Comparison of ENCODE assay signal across 8 cellular contexts in genomic region chr1:50271968-50272578, GRCh38.
A peak's percentile ranks its signal among the peaks of the same experiment; 100 is the strongest.
DNase-seq lines count a peak whose midpoint lies in the region; ATAC-seq and TF ChIP-seq lines count a peak whose summit lies in the region.

No MANE protein-coding gene starts in this region.

- CTCF ChIA-PET in WTC11 (lab: Charles Lee): interaction anchor here (0.6 to 2.9 kb wide), 27 partner anchors 8 to 1235 kb away, joined by 3 to 14 read pairs (median 5); partner anchors contain the start of gene AGBL4

- peak; percentile 61; the same call in 1 of the 2 replicates for TF ChIP-seq CTCF in WTC11 (IDR thresholded peaks at IDR 0.05)
- TF ChIP-seq CTCF in mesothelial cell of epicardium (IDR thresholded peaks at IDR 0.05; ENCODE audit: unreplicated experiment): no peak
- no peak for TF ChIP-seq CTCF in sigmoid colon (IDR thresholded peaks at IDR 0.05)

- POLR2A ChIA-PET in WTC11 (lab: Charles Lee): no interaction called here

- H3K27ac ChIP-seq in right cardiac atrium (ENCODE audit: low read length): no peak overlapping the region
- H3K27ac ChIP-seq in sigmoid colon: no peak overlapping the region

- intact Hi-C loops in right cardiac atrium (cut with DNase I) (no loop called here), sigmoid colon (cut with DNase I) (no loop called here)

- no peaks in the 10 kb centered on the region for H3K4me1 ChIP-seq in right cardiac atrium (ENCODE audit: control insufficient read depth, insufficient read depth, low read length)
- no peaks in the 10 kb centered on the region for H3K4me1 ChIP-seq in sigmoid colon

- TF ChIP-seq EP300 in sigmoid colon (IDR thresholded peaks at IDR 0.05): no peak

- peak; percentile 70 for ATAC-seq in GM19372 (IDR thresholded peaks at IDR 0.05; ENCODE audit: low read depth, unreplicated experiment)
- ATAC-seq in WTC11: peak; percentile 74
- peak; percentile 42 to 62 for ATAC-seq in right cardiac atrium
- peak; percentile 78 for ATAC-seq in stimulated activated naive CD8-positive, alpha-beta T cell treated with anti-CD3 and anti-CD28 coated beads, Interleukin-15, amount 100 ng/mL, for 72 hours

- H3K27me3 Mint-ChIP-seq in WTC11 (ENCODE audit: low read depth) (peaks cover 29% of the 10 kb centered on the region), mesothelial cell of epicardium (ENCODE audit: low read depth) (peaks cover 8% of the 10 kb centered on the region)
- H3K27me3 Mint-ChIP-seq in stimulated activated naive CD8-positive, alpha-beta T cell treated with anti-CD3 and anti-CD28 coated beads, Interleukin-15, amount 100 ng/mL, for 72 hours: peaks cover 44% of the 10 kb centered on the region

- H3K36me3 ChIP-seq in MG63: no peaks in the 10 kb centered on the region
- no peaks in the 10 kb centered on the region for H3K36me3 ChIP-seq in sigmoid colon

- H3K9me3 Mint-ChIP-seq in WTC11: no peaks in the 10 kb centered on the region
- no peaks in the 10 kb centered on the region for H3K9me3 Mint-ChIP-seq in stimulated activated naive CD8-positive, alpha-beta T cell treated with anti-CD3 and anti-CD28 coated beads, Interleukin-15, amount 100 ng/mL, for 72 hours
- no peaks in the 10 kb centered on the region for H3K9me3 Mint-ChIP-seq in mesothelial cell of epicardium

- peaks cover 38% of the 10 kb centered on the region for H3K4me1 Mint-ChIP-seq in WTC11
- no peaks in the 10 kb centered on the region for H3K4me1 Mint-ChIP-seq in stimulated activated naive CD8-positive, alpha-beta T cell treated with anti-CD3 and anti-CD28 coated beads, Interleukin-15, amount 100 ng/mL, for 72 hours
- H3K4me1 Mint-ChIP-seq in mesothelial cell of epicardium: no peaks in the 10 kb centered on the region

- H3K27ac Mint-ChIP-seq in WTC11: no peak overlapping the region
- H3K27ac Mint-ChIP-seq in stimulated activated naive CD8-positive, alpha-beta T cell treated with anti-CD3 and anti-CD28 coated beads, Interleukin-15, amount 100 ng/mL, for 72 hours: no peak overlapping the region
- no peak overlapping the region for H3K27ac Mint-ChIP-seq in mesothelial cell of epicardium

- H3K27me3 ChIP-seq in MG63 (no peaks in the 10 kb centered on the region), right cardiac atrium (ENCODE audit: control insufficient read depth, insufficient read depth) (no peaks in the 10 kb centered on the region), sigmoid colon (peaks cover 0 to 10% (median 0%) of the 10 kb centered on the region in 3 donors)

- TF ChIP-seq POLR2A in sigmoid colon (IDR thresholded peaks at IDR 0.05): no peak

- H3K4me3 Mint-ChIP-seq in WTC11 (no peak overlapping the region), mesothelial cell of epicardium (no peak overlapping the region)
- H3K4me3 Mint-ChIP-seq in stimulated activated naive CD8-positive, alpha-beta T cell treated with anti-CD3 and anti-CD28 coated beads, Interleukin-15, amount 100 ng/mL, for 72 hours: no peak overlapping the region

- no peaks in the 10 kb centered on the region for H3K36me3 Mint-ChIP-seq in WTC11
- no peaks in the 10 kb centered on the region for H3K36me3 Mint-ChIP-seq in mesothelial cell of epicardium

- H3K9me3 ChIP-seq in MG63: no peaks in the 10 kb centered on the region
- no peaks in the 10 kb centered on the region for H3K9me3 ChIP-seq in right cardiac atrium (ENCODE audit: control insufficient read depth, low read length)
- H3K9me3 ChIP-seq in sigmoid colon: no peaks in the 10 kb centered on the region

- no peak overlapping the region for H3K4me3 ChIP-seq in MG63
- no peak overlapping the region for H3K4me3 ChIP-seq in right cardiac atrium (ENCODE audit: low read length)
- H3K4me3 ChIP-seq in sigmoid colon: no peak overlapping the region

- DNase-seq in DMS53 treated with DMSO at 0.1 percent for 48 hours (lab: John Stamatoyannopoulos, UW; ENCODE audit: unreplicated experiment) (peak; percentile 68), MG63 (peak; percentile 19), WTC11 (ENCODE audit: low spot score) (peak; percentile 68), right cardiac atrium (peak in 2 of 3 donors; percentile 34 to 73), mesothelial cell of epicardium (ENCODE audit: low spot score in 2 of 2, unreplicated experiment in 2 of 2) (no peak), sigmoid colon (no peak)
- peak; percentile 21 to 26 for DNase-seq in stimulated activated naive CD8-positive, alpha-beta T cell treated with anti-CD3 and anti-CD28 coated beads, Interleukin-15, amount 100 ng/mL, for 72 hours

- WGBS in right cardiac atrium: 57% methylated on average over 2 of the region's 2 CpGs
- 54 to 61% methylated on average over 2 of the region's 2 CpGs for WGBS in sigmoid colon, 2 donors

TF ChIP-seq in WTC11, 78 proteins besides CTCF, POLR2A, EP300 and RAD21:
- no peak for TF ChIP-seq FOXP4 (CRISPR knock-in tag; IDR thresholded peaks at IDR 0.05)

Comparison
In these comparisons a context has a peak if more than half of its experiments do, and no peak if none do; other contexts are left out.
1. DNase-seq: peak in DMS53 treated with DMSO at 0.1 percent for 48 hours (single experiment), MG63 (single experiment), WTC11 (single experiment), right cardiac atrium (2 of 3) and stimulated activated naive CD8-positive, alpha-beta T cell treated with anti-CD3 and anti-CD28 coated beads, Interleukin-15, amount 100 ng/mL, for 72 hours (2 of 2); none in mesothelial cell of epicardium (0 of 2) and sigmoid colon (single experiment).
2. Peak in every context shown above with its lines, with median percentiles within 50 percentile points of each other: ATAC-seq.